In the genomic region with DNA sequence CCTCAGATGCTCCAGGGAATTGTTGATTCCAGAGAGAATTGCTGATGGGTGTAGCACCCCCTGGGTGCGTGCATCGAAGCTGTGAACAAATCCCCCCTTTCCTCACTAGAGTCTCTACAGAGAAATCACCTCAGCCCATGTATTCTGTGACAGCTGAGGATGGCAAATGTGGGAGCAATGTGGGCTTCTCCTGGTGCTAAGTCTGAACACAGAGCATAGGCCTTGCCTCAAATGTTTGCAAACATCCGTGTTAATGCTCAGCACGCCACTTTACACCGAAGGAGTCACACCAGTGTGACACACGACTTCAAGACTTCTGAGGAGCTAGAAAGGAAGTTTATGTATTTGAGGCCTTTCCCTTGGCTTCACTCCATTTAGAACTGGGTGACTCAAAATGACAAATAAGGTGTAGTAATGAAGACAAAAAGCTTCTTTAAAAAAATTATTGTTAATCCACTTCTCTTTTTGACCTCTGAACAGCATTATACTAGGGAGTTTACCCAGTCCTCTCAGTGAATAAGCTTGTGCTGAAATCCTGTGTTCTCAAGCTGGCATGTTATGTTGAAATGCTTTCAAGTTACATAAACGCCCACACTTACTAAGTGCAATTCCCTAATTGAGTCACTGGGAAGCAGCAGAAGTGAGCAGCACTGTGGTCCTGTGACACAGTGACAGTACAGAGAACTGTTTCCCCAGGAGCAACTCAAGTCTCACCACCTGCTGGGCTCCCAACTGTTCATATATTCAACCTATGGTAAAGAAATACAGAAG, we compare ENCODE assay signal across 8 cellular contexts.
DNase-seq lines count a peak whose midpoint lies in the region; ATAC-seq and TF ChIP-seq lines count a peak whose summit lies in the region.

No MANE protein-coding gene starts in this region.

- no peaks in the 10 kb centered on the region for H3K27me3 ChIP-seq in left lung

- no peaks in the 10 kb centered on the region for H3K36me3 ChIP-seq in left lung

- no peaks in the 10 kb centered on the region for H3K9me3 ChIP-seq in left lung

- H3K27me3 Mint-ChIP-seq in activated T-cell treated with anti-CD3 and anti-CD28 coated beads, Interleukin-2, amount 50 U/mL, for 4 hours (ENCODE audit: low read depth): no peaks in the 10 kb centered on the region
- H3K27me3 Mint-ChIP-seq in central memory CD8-positive, alpha-beta T cell: no peaks in the 10 kb centered on the region
- H3K27me3 Mint-ChIP-seq in activated T-helper 2 cell treated with anti-CD3 and anti-CD28 coated beads, Interferon-gamma antibody, Interleukin-2, Interleukin-4, amounts not matched to agents 10 μg/mL and 5 μg/mL and 100 μg/mL, durations not matched to agents 14 hours and 24 hours and 36 hours (ENCODE audit: low read depth): peaks cover 2% of the 10 kb centered on the region

- TF ChIP-seq CTCF in left lung (IDR thresholded peaks at IDR 0.05): peak in 1 of 2 donors; percentile 28

- peaks cover 14 to 32% of the 10 kb centered on the region in 2 donors for H3K4me1 ChIP-seq in left lung

- H3K36me3 Mint-ChIP-seq in activated T-cell treated with anti-CD3 and anti-CD28 coated beads, Interleukin-2, amount 50 U/mL, for 4 hours (ENCODE audit: insufficient read depth): peaks cover 2% of the 10 kb centered on the region
- no peaks in the 10 kb centered on the region for H3K36me3 Mint-ChIP-seq in central memory CD8-positive, alpha-beta T cell (ENCODE audit: insufficient read depth)
- H3K36me3 Mint-ChIP-seq in activated T-helper 2 cell treated with anti-CD3 and anti-CD28 coated beads, Interferon-gamma antibody, Interleukin-2, Interleukin-4, amounts not matched to agents 10 μg/mL and 5 μg/mL and 100 μg/mL, durations not matched to agents 14 hours and 24 hours and 36 hours (ENCODE audit: low read depth): no peaks in the 10 kb centered on the region

- H3K27ac ChIP-seq in left lung: peak overlapping the region; percentile 65 to 86
- peak overlapping the region; percentile 33 for H3K27ac ChIP-seq in substantia nigra (ENCODE audit: low read depth, low read length, poor library complexity, severe bottlenecking)

- no peak for DNase-seq in activated T-cell treated with anti-CD3 and anti-CD28 coated beads, Interleukin-2, amount 50 U/mL, for 4 hours
- no peak for DNase-seq in activated T-cell treated with anti-CD3 and anti-CD28 coated beads, Interleukin-2, amount 50 U/mL, for 1 hour
- DNase-seq in NCI-H226 (peak; percentile 43), left lung (peak in 1 of 2 donors; percentile 52), substantia nigra (lab: John Stamatoyannopoulos, UW) (peak in 10 of 49 donors; percentile 5 to 18 (median 14))
- DNase-seq in central memory CD8-positive, alpha-beta T cell (ENCODE audit: low spot score in 2 of 2): no peak
- DNase-seq in activated T-helper 2 cell treated with anti-CD3 and anti-CD28 coated beads, Interferon-gamma antibody, Interleukin-2, Interleukin-4, amounts not matched to agents 10 μg/mL and 5 μg/mL and 100 μg/mL, durations not matched to agents 14 hours and 24 hours and 36 hours (ENCODE audit: low spot score): no peak

- peaks cover 4% of the 10 kb centered on the region for H3K9me3 Mint-ChIP-seq in activated T-cell treated with anti-CD3 and anti-CD28 coated beads, Interleukin-2, amount 50 U/mL, for 4 hours
- H3K9me3 Mint-ChIP-seq in central memory CD8-positive, alpha-beta T cell: no peaks in the 10 kb centered on the region
- H3K9me3 Mint-ChIP-seq in activated T-helper 2 cell treated with anti-CD3 and anti-CD28 coated beads, Interferon-gamma antibody, Interleukin-2, Interleukin-4, amounts not matched to agents 10 μg/mL and 5 μg/mL and 100 μg/mL, durations not matched to agents 14 hours and 24 hours and 36 hours: no peaks in the 10 kb centered on the region

- H3K27ac Mint-ChIP-seq in central memory CD8-positive, alpha-beta T cell (ENCODE audit: low read depth): peak overlapping the region; percentile 5
- H3K27ac Mint-ChIP-seq in activated T-helper 2 cell treated with anti-CD3 and anti-CD28 coated beads, Interferon-gamma antibody, Interleukin-2, Interleukin-4, amounts not matched to agents 10 μg/mL and 5 μg/mL and 100 μg/mL, durations not matched to agents 14 hours and 24 hours and 36 hours: no peak overlapping the region

- intact Hi-C loops in left lung (cut with DNase I): no loop called here
- intact Hi-C loops in activated T-helper 2 cell treated with anti-CD3 and anti-CD28 coated beads, Interferon-gamma antibody, Interleukin-2, Interleukin-4, amounts not matched to agents 10 μg/mL and 5 μg/mL and 100 μg/mL, durations not matched to agents 14 hours and 24 hours and 36 hours (cut with micrococcal nuclease): loop anchor here (5.0 kb wide), 1 partner anchor 140 kb away; no protein-coding TSS in a partner anchor

- H3K4me3 ChIP-seq in left lung: no peak overlapping the region

- ATAC-seq in activated T-cell treated with anti-CD3 and anti-CD28 coated beads, Interleukin-2, amount 50 U/mL, for 4 hours: peak; percentile 88 to 89
- peak; percentile 83 for ATAC-seq in HG02678 (IDR thresholded peaks at IDR 0.05; ENCODE audit: unreplicated experiment)
- ATAC-seq in central memory CD8-positive, alpha-beta T cell (replicated peaks; ENCODE audit: extremely low read depth, poor library complexity, severe bottlenecking): no peak
- ATAC-seq in left lung: peak; percentile 95

- peaks cover 16% of the 10 kb centered on the region for H3K4me1 Mint-ChIP-seq in activated T-cell treated with anti-CD3 and anti-CD28 coated beads, Interleukin-2, amount 50 U/mL, for 4 hours (ENCODE audit: low read depth)
- H3K4me1 Mint-ChIP-seq in central memory CD8-positive, alpha-beta T cell: peaks cover 12% of the 10 kb centered on the region
- peaks cover 19% of the 10 kb centered on the region for H3K4me1 Mint-ChIP-seq in activated T-helper 2 cell treated with anti-CD3 and anti-CD28 coated beads, Interferon-gamma antibody, Interleukin-2, Interleukin-4, amounts not matched to agents 10 μg/mL and 5 μg/mL and 100 μg/mL, durations not matched to agents 14 hours and 24 hours and 36 hours (ENCODE audit: low read depth)

- no peak overlapping the region for H3K4me3 Mint-ChIP-seq in activated T-cell treated with anti-CD3 and anti-CD28 coated beads, Interleukin-2, amount 50 U/mL, for 4 hours
- no peak overlapping the region for H3K4me3 Mint-ChIP-seq in central memory CD8-positive, alpha-beta T cell
- H3K4me3 Mint-ChIP-seq in activated T-helper 2 cell treated with anti-CD3 and anti-CD28 coated beads, Interferon-gamma antibody, Interleukin-2, Interleukin-4, amounts not matched to agents 10 μg/mL and 5 μg/mL and 100 μg/mL, durations not matched to agents 14 hours and 24 hours and 36 hours (ENCODE audit: low read depth): no peak overlapping the region
